Comparison of ENCODE assay signal across 2 cellular contexts in the genomic region with DNA sequence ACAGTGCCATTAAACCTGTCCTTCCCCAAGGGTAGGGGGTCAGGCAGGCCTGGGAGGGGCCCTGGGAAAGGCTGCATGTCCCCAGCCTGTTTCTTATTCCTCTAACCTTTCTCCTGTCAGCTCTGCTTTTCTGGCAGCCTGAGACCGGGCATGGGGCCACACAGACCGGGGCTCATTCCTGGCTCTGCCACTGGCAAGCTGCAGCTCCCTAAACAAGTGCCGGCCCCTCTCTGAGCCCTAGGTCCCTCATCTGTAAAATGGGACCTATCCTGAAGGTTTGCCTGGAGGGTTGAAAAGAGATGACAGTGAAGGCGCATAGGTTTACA.
TF ChIP-seq lines count a peak whose summit lies in the region.

No MANE protein-coding gene starts in this region.

TF ChIP-seq in SK-N-SH treated with all-trans-retinoic acid at 6 μM for 48 hours, 23 proteins besides CTCF, POLR2A, EP300 and RAD21:
- TF ChIP-seq ESRRG (CRISPR knock-in tag; IDR thresholded peaks at IDR 0.05) = no peak
- TF ChIP-seq GLIS3 (CRISPR knock-in tag; IDR thresholded peaks at IDR 0.05) = no peak
- TF ChIP-seq, protein P1, sequence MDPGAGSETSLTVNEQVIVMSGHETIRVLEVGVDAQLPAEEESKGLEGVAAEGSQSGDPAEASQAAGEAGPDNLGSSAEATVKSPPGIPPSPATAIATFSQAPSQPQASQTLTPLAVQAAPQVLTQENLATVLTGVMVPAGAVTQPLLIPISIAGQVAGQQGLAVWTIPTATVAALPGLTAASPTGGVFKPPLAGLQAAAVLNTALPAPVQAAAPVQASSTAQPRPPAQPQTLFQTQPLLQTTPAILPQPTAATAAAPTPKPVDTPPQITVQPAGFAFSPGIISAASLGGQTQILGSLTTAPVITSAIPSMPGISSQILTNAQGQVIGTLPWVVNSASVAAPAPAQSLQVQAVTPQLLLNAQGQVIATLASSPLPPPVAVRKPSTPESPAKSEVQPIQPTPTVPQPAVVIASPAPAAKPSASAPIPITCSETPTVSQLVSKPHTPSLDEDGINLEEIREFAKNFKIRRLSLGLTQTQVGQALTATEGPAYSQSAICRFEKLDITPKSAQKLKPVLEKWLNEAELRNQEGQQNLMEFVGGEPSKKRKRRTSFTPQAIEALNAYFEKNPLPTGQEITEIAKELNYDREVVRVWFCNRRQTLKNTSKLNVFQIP (CRISPR knock-in tag; IDR thresholded peaks at IDR 0.05; ENCODE audit: borderline replicate concordance, low read depth) = no peak
- TF ChIP-seq, protein P2, sequence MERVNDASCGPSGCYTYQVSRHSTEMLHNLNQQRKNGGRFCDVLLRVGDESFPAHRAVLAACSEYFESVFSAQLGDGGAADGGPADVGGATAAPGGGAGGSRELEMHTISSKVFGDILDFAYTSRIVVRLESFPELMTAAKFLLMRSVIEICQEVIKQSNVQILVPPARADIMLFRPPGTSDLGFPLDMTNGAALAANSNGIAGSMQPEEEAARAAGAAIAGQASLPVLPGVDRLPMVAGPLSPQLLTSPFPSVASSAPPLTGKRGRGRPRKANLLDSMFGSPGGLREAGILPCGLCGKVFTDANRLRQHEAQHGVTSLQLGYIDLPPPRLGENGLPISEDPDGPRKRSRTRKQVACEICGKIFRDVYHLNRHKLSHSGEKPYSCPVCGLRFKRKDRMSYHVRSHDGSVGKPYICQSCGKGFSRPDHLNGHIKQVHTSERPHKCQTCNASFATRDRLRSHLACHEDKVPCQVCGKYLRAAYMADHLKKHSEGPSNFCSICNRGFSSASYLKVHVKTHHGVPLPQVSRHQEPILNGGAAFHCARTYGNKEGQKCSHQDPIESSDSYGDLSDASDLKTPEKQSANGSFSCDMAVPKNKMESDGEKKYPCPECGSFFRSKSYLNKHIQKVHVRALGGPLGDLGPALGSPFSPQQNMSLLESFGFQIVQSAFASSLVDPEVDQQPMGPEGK (CRISPR knock-in tag; IDR thresholded peaks at IDR 0.05; ENCODE audit: borderline replicate concordance) = no peak
- TF ChIP-seq TOX (CRISPR knock-in tag; IDR thresholded peaks at IDR 0.05; ENCODE audit: borderline replicate concordance) = no peak

TF ChIP-seq in SK-N-SH, 30 proteins besides CTCF, POLR2A, EP300 and RAD21:
- TF ChIP-seq SIN3A (IDR thresholded peaks at IDR 0.05; ENCODE audit: borderline replicate concordance, low read depth, low read length) (no peak), TAF1 (IDR thresholded peaks at IDR 0.05; ENCODE audit: borderline replicate concordance, low read depth, low read length) (no peak), MEF2A (IDR thresholded peaks at IDR 0.05; ENCODE audit: borderline replicate concordance, low read depth) (no peak), TCF12 (IDR thresholded peaks at IDR 0.05) (no peak), RFX5 (IDR thresholded peaks at IDR 0.05; ENCODE audit: low read length) (no peak), JUND (IDR thresholded peaks at IDR 0.05) (no peak), EZH2phosphoT487 (IDR thresholded peaks at IDR 0.05; ENCODE audit: borderline replicate concordance, low read depth) (no peak), FOXM1 (IDR thresholded peaks at IDR 0.05; ENCODE audit: low read depth) (no peak), GATA2 (CRISPR knock-in tag; IDR thresholded peaks at IDR 0.05) (no peak), FOXJ3 (CRISPR knock-in tag; IDR thresholded peaks at IDR 0.05) (no peak), RXRA (IDR thresholded peaks at IDR 0.05; ENCODE audit: borderline replicate concordance, low read depth) (no peak), NFIC (IDR thresholded peaks at IDR 0.05; ENCODE audit: borderline replicate concordance) (no peak), RCOR1 (IDR thresholded peaks at IDR 0.05; ENCODE audit: low read length) (no peak), MXI1 (IDR thresholded peaks at IDR 0.05; ENCODE audit: low read depth, low read length) (no peak)
- TF ChIP-seq, protein P3, sequence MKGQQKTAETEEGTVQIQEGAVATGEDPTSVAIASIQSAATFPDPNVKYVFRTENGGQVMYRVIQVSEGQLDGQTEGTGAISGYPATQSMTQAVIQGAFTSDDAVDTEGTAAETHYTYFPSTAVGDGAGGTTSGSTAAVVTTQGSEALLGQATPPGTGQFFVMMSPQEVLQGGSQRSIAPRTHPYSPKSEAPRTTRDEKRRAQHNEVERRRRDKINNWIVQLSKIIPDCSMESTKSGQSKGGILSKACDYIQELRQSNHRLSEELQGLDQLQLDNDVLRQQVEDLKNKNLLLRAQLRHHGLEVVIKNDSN (IDR thresholded peaks at IDR 0.05; ENCODE audit: borderline replicate concordance, low read depth) = no peak
- TF ChIP-seq, protein P4, sequence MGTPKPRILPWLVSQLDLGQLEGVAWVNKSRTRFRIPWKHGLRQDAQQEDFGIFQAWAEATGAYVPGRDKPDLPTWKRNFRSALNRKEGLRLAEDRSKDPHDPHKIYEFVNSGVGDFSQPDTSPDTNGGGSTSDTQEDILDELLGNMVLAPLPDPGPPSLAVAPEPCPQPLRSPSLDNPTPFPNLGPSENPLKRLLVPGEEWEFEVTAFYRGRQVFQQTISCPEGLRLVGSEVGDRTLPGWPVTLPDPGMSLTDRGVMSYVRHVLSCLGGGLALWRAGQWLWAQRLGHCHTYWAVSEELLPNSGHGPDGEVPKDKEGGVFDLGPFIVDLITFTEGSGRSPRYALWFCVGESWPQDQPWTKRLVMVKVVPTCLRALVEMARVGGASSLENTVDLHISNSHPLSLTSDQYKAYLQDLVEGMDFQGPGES (IDR thresholded peaks at IDR 0.05; ENCODE audit: low read depth, low read length) = no peak
- TF ChIP-seq, protein P5, sequence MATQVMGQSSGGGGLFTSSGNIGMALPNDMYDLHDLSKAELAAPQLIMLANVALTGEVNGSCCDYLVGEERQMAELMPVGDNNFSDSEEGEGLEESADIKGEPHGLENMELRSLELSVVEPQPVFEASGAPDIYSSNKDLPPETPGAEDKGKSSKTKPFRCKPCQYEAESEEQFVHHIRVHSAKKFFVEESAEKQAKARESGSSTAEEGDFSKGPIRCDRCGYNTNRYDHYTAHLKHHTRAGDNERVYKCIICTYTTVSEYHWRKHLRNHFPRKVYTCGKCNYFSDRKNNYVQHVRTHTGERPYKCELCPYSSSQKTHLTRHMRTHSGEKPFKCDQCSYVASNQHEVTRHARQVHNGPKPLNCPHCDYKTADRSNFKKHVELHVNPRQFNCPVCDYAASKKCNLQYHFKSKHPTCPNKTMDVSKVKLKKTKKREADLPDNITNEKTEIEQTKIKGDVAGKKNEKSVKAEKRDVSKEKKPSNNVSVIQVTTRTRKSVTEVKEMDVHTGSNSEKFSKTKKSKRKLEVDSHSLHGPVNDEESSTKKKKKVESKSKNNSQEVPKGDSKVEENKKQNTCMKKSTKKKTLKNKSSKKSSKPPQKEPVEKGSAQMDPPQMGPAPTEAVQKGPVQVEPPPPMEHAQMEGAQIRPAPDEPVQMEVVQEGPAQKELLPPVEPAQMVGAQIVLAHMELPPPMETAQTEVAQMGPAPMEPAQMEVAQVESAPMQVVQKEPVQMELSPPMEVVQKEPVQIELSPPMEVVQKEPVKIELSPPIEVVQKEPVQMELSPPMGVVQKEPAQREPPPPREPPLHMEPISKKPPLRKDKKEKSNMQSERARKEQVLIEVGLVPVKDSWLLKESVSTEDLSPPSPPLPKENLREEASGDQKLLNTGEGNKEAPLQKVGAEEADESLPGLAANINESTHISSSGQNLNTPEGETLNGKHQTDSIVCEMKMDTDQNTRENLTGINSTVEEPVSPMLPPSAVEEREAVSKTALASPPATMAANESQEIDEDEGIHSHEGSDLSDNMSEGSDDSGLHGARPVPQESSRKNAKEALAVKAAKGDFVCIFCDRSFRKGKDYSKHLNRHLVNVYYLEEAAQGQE (IDR thresholded peaks at IDR 0.05; ENCODE audit: low read depth, low read length) = no peak
